In genomic region chr3:167691366-167691765, GRCh38 we compare ENCODE assay signal across 8 cellular contexts. TPM values are rescaled to one million over a fixed set of nuclear protein-coding genes. Genes with fewer than 3 reads are reported as not detected.
DNase-seq lines count a peak whose midpoint lies in the region; ATAC-seq, FAIRE-seq and TF ChIP-seq lines count a peak whose summit lies in the region.

No MANE protein-coding gene starts in this region.

- H3K27me3 ChIP-seq in small intestine (ENCODE audit: control insufficient read depth in 2 of 2, insufficient read depth in 2 of 2, low read length in 2 of 2) (no peaks in the 10 kb centered on the region), body of pancreas (no peaks in the 10 kb centered on the region)

- 60 to 64% (median 61%) methylated on average over 3 of the region's 3 CpGs for WGBS in small intestine, 3 donors
- WGBS in body of pancreas, 2 donors, result 62 to 64% methylated on average over 3 of the region's 3 CpGs

- intact Hi-C loops in body of pancreas (cut with DNase I), result loop anchor here (10.0 kb wide), 1 partner anchor 287 kb away; no protein-coding TSS in a partner anchor

- no peak for TF ChIP-seq POLR2A in body of pancreas (IDR thresholded peaks at IDR 0.05)

- H3K9me3 ChIP-seq in small intestine (ENCODE audit: control insufficient read depth, low read depth) (no peaks in the 10 kb centered on the region), body of pancreas (no peaks in the 10 kb centered on the region)

- no peak for FAIRE-seq in small intestine (lab: Jason Lieb, UNC)

- H3K36me3 ChIP-seq in small intestine (ENCODE audit: control insufficient read depth in 2 of 2, insufficient read depth in 2 of 2, low read length in 2 of 2) (peaks cover 0 to 5% of the 10 kb centered on the region in 2 donors), body of pancreas (replicated peaks in 1 of 2; ENCODE audit: insufficient read depth in 1 of 2, low read depth in 2 of 2) (peaks cover 0 to 8% of the 10 kb centered on the region in 2 donors)

- H3K27ac ChIP-seq in small intestine (ENCODE audit: low read depth in 1 of 2, low read length in 1 of 2), result no peak overlapping the region
- no peak overlapping the region for H3K27ac ChIP-seq in body of pancreas

- no peaks in the 10 kb centered on the region for H3K4me1 ChIP-seq in small intestine (ENCODE audit: control insufficient read depth in 2 of 2, insufficient read depth in 1 of 2, low read depth in 1 of 2, low read length in 1 of 2)
- peaks cover 3% of the 10 kb centered on the region for H3K4me1 ChIP-seq in body of pancreas

- no peak for TF ChIP-seq CTCF in body of pancreas (IDR thresholded peaks at IDR 0.05)

- ATAC-seq in GM19025 (IDR thresholded peaks at IDR 0.05; ENCODE audit: low read depth, unreplicated experiment) (peak; percentile 100), HG02870 (IDR thresholded peaks at IDR 0.05; ENCODE audit: unreplicated experiment) (peak; percentile 100), body of pancreas (no peak)

- DNase-seq in RPMI7951 (ENCODE audit: low read depth) (peak; percentile 34), small intestine (peak; percentile 17), NCI-H345 treated with DMSO at 0.1 percent for 48 hours (lab: John Stamatoyannopoulos, UW; ENCODE audit: unreplicated experiment) (no peak), NCI-H226 (no peak), NCI-H524 (lab: John Stamatoyannopoulos, UW) (no peak), body of pancreas (no peak)

- H3K4me3 ChIP-seq in small intestine (ENCODE audit: low read depth in 1 of 2, low read length in 2 of 2), result no peak overlapping the region
- no peak overlapping the region for H3K4me3 ChIP-seq in body of pancreas

RNA-seq across cellular contexts. Expression of gene WDR49, which starts 37.6 kb away (rescaled TPM):
- total RNA-seq in RPMI7951 (2014; rRNA removed; shearing (Covaris generic)), result 0.12 TPM in 1 of 2 replicates, not detected in the other
- 1 to 10 TPM in 2 of 3 donors, under 1 TPM in 1; 0.60 to 5.6 (median 3.8) TPM for polyA plus RNA-seq in small intestine
- total RNA-seq in body of pancreas, result 1 to 10 TPM in 1 of 2 donors, under 1 TPM in 1; 0.78 to 2.3 TPM

RNA-seq across cellular contexts. Expression of gene PDCD10, which starts 43.3 kb away (rescaled TPM):
- 122 and 146 TPM in 2 replicates for total RNA-seq in RPMI7951 (2014; rRNA removed; shearing (Covaris generic))
- polyA plus RNA-seq in small intestine, result 10 to 100 TPM; 73.0 to 96.2 (median 85.9) TPM
- total RNA-seq in body of pancreas, result 10 to 100 TPM; 24.4 to 36.1 TPM

RNA-seq across cellular contexts. Expression of gene SERPINI1, which starts 44.2 kb away (rescaled TPM):
- total RNA-seq in RPMI7951 (2014; rRNA removed; shearing (Covaris generic)), result 1.9 TPM in 2 replicates
- 1 to 10 TPM in 1 of 3 donors, under 1 TPM in 1, not detected in 1; 0.54 to 5.4 TPM for polyA plus RNA-seq in small intestine
- 10 to 100 TPM; 10.2 to 20.0 TPM for total RNA-seq in body of pancreas

Comparison
In these comparisons a context has a peak if more than half of its experiments do, and no peak if none do; other contexts are left out.
1. DNase-seq: peak in RPMI7951 (single experiment) and small intestine (single experiment); none in NCI-H345 treated with DMSO at 0.1 percent for 48 hours (single experiment), NCI-H226 (single experiment), NCI-H524 (0 of 2) and body of pancreas (0 of 4).